In the genomic region with DNA sequence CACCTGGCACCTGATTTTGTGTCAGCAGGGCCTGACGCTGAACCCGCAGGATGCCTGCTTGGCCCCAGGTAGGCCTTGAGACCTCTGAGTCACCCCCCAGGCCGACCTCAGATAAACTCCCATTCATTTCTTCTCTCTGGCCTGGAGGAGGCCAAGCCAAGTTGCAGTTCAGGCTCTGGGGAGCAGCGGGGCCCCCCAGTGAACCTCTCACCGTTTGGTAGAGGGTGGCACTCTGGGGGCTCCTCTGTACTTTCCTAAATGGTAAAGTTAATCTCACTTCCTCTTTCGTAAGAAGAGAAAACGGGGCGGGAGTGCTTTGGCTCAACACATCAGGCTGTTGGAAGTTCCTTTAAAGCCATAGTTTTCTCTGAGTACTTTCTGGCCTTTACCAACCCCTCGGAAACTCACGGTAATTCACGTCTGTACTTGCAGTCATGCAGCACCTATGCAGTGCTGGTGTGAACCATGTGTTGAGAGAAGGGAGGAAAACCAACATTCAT, we compare ENCODE assay signal across 10 cellular contexts. TPM values are rescaled to one million over a fixed set of nuclear protein-coding genes. Genes with fewer than 3 reads are reported as not detected.
A peak's percentile ranks its signal among the peaks of the same experiment; 100 is the strongest.
DNase-seq lines count a peak whose midpoint lies in the region; ATAC-seq and TF ChIP-seq lines count a peak whose summit lies in the region.
"Had no signal": no experiment of that assay in that cellular context is flagged by ENCODE, and none has a peak within 500 bp of the region (broad histone marks: within the 10 kb centered on the region; RNA-seq: fewer than 3 reads in every experiment).

No MANE protein-coding gene starts in this region.

- no peaks in the 10 kb centered on the region for H3K9me3 ChIP-seq in tibial nerve

- CTCF ChIA-PET in activated CD8-positive, alpha-beta T cell treated with anti-CD3 and anti-CD28 coated beads for 36 hours (lab: Charles Lee): no interaction called here
- CTCF ChIA-PET in activated CD8-positive, alpha-beta T cell treated with anti-CD3 and anti-CD28 coated beads, Interleukin-2, amount 10 ng/mL, durations not matched to agents 7 days and 5 days (lab: Charles Lee): interaction anchor here (2.2 kb wide), 1 partner anchor 96 kb away, joined by 5 read pairs; no protein-coding TSS in a partner anchor

- H3K4me1 ChIP-seq in tibial nerve: peaks cover 0 to 73% (median 24%) of the 10 kb centered on the region in 4 donors

- no peaks in the 10 kb centered on the region for H3K4me1 Mint-ChIP-seq in activated CD8-positive, alpha-beta T cell treated with anti-CD3 and anti-CD28 coated beads for 36 hours (ENCODE audit: low read depth)
- no peaks in the 10 kb centered on the region for H3K4me1 Mint-ChIP-seq in activated CD8-positive, alpha-beta T cell treated with anti-CD3 and anti-CD28 coated beads, Interleukin-2, amount 10 ng/mL, durations not matched to agents 7 days and 5 days (ENCODE audit: low read depth)
- H3K4me1 Mint-ChIP-seq in activated T-cell treated with anti-CD3 and anti-CD28 coated beads, Interleukin-2, amount 50 U/mL, for 72 hours (ENCODE audit: low read depth): peaks cover 5% of the 10 kb centered on the region

- no peak for TF ChIP-seq EP300 in tibial nerve (IDR thresholded peaks at IDR 0.05)

- TF ChIP-seq POLR2A in tibial nerve (IDR thresholded peaks at IDR 0.05): no peak

- no peak for TF ChIP-seq CTCF in activated CD8-positive, alpha-beta T cell treated with anti-CD3 and anti-CD28 coated beads for 36 hours (IDR thresholded peaks at IDR 0.05)
- TF ChIP-seq CTCF in tibial nerve (IDR thresholded peaks at IDR 0.05): no peak

- peaks cover 0 to 9% (median 0%) of the 10 kb centered on the region in 3 donors for H3K36me3 ChIP-seq in tibial nerve

- no peak overlapping the region for H3K4me3 Mint-ChIP-seq in activated CD8-positive, alpha-beta T cell treated with anti-CD3 and anti-CD28 coated beads for 36 hours
- no peak overlapping the region for H3K4me3 Mint-ChIP-seq in activated CD8-positive, alpha-beta T cell treated with anti-CD3 and anti-CD28 coated beads, Interleukin-2, amount 10 ng/mL, durations not matched to agents 7 days and 5 days
- H3K4me3 Mint-ChIP-seq in activated T-cell treated with anti-CD3 and anti-CD28 coated beads, Interleukin-2, amount 50 U/mL, for 72 hours: no peak overlapping the region
- H3K4me3 Mint-ChIP-seq: central memory CD8-positive, alpha-beta T cell had no signal

- intact Hi-C loops in activated CD8-positive, alpha-beta T cell treated with anti-CD3 and anti-CD28 coated beads for 36 hours (cut with micrococcal nuclease): no loop called here

- no peaks in the 10 kb centered on the region for H3K36me3 Mint-ChIP-seq in activated CD8-positive, alpha-beta T cell treated with anti-CD3 and anti-CD28 coated beads for 36 hours (ENCODE audit: low read depth)
- H3K36me3 Mint-ChIP-seq in activated CD8-positive, alpha-beta T cell treated with anti-CD3 and anti-CD28 coated beads, Interleukin-2, amount 10 ng/mL, durations not matched to agents 7 days and 5 days (ENCODE audit: low read depth): no peaks in the 10 kb centered on the region
- H3K36me3 Mint-ChIP-seq in activated T-cell treated with anti-CD3 and anti-CD28 coated beads, Interleukin-2, amount 50 U/mL, for 72 hours (ENCODE audit: insufficient read depth in 2 of 2): no peaks in the 10 kb centered on the region

- H3K27ac ChIP-seq in tibial nerve: peak overlapping the region; percentile 33 to 96 (median 84)

- no peaks in the 10 kb centered on the region for H3K27me3 ChIP-seq in tibial nerve

- ATAC-seq in activated CD8-positive, alpha-beta T cell treated with anti-CD3 and anti-CD28 coated beads for 36 hours: no peak
- no peak for ATAC-seq in activated CD8-positive, alpha-beta T cell treated with anti-CD3 and anti-CD28 coated beads, Interleukin-2, amount 10 ng/mL, durations not matched to agents 7 days and 5 days
- ATAC-seq in HG03520 (IDR thresholded peaks at IDR 0.05; ENCODE audit: unreplicated experiment) (peak; percentile 47), esophagus mucosa (peak; percentile 2)
- no peak for ATAC-seq in activated T-cell treated with anti-CD3 and anti-CD28 coated beads, Interleukin-2, amount 50 U/mL, for 72 hours (replicated peaks in 1 of 2)

- H3K27me3 Mint-ChIP-seq in activated CD8-positive, alpha-beta T cell treated with anti-CD3 and anti-CD28 coated beads for 36 hours: peaks cover 48% of the 10 kb centered on the region
- H3K27me3 Mint-ChIP-seq in activated CD8-positive, alpha-beta T cell treated with anti-CD3 and anti-CD28 coated beads, Interleukin-2, amount 10 ng/mL, durations not matched to agents 7 days and 5 days (ENCODE audit: low read depth): peaks cover 41% of the 10 kb centered on the region
- peaks cover 52% of the 10 kb centered on the region for H3K27me3 Mint-ChIP-seq in activated T-cell treated with anti-CD3 and anti-CD28 coated beads, Interleukin-2, amount 50 U/mL, for 72 hours (ENCODE audit: low read depth)

- WGBS in tibial nerve, 2 donors: 69 to 71% methylated on average over 11 of the region's 11 CpGs

- peak; percentile 11 for DNase-seq in activated CD8-positive, alpha-beta T cell treated with anti-CD3 and anti-CD28 coated beads for 36 hours
- DNase-seq in activated CD8-positive, alpha-beta T cell treated with anti-CD3 and anti-CD28 coated beads, Interleukin-2, amount 10 ng/mL, durations not matched to agents 7 days and 5 days: no peak
- DNase-seq in tibial nerve (ENCODE audit: low spot score in 2 of 2) (no peak), cerebellar nuclear complex (lab: John Stamatoyannopoulos, UW) (no peak)
- no peak for DNase-seq in activated T-cell treated with anti-CD3 and anti-CD28 coated beads, Interleukin-2, amount 50 U/mL, for 1 hour
- DNase-seq in activated T-cell treated with anti-CD3 and anti-CD28 coated beads, Interleukin-2, amount 50 U/mL, for 72 hours: no peak
- DNase-seq: stimulated activated CD4-positive, alpha-beta T cell treated with anti-CD3 and anti-CD28 coated beads, Interleukin-4, amount 100 ng/mL, for 1 hour had no signal

- H3K4me3 ChIP-seq in tibial nerve: no peak overlapping the region

- no peak overlapping the region for H3K27ac Mint-ChIP-seq in activated CD8-positive, alpha-beta T cell treated with anti-CD3 and anti-CD28 coated beads for 36 hours
- no peak overlapping the region for H3K27ac Mint-ChIP-seq in activated CD8-positive, alpha-beta T cell treated with anti-CD3 and anti-CD28 coated beads, Interleukin-2, amount 10 ng/mL, durations not matched to agents 7 days and 5 days
- no peak overlapping the region for H3K27ac Mint-ChIP-seq in activated T-cell treated with anti-CD3 and anti-CD28 coated beads, Interleukin-2, amount 50 U/mL, for 72 hours

- POLR2A ChIA-PET in activated CD8-positive, alpha-beta T cell treated with anti-CD3 and anti-CD28 coated beads for 36 hours (lab: Charles Lee): no interaction called here
- POLR2A ChIA-PET in activated CD8-positive, alpha-beta T cell treated with anti-CD3 and anti-CD28 coated beads, Interleukin-2, amount 10 ng/mL, durations not matched to agents 7 days and 5 days (lab: Charles Lee): no interaction called here

- no peaks in the 10 kb centered on the region for H3K9me3 Mint-ChIP-seq in activated CD8-positive, alpha-beta T cell treated with anti-CD3 and anti-CD28 coated beads for 36 hours
- no peaks in the 10 kb centered on the region for H3K9me3 Mint-ChIP-seq in activated CD8-positive, alpha-beta T cell treated with anti-CD3 and anti-CD28 coated beads, Interleukin-2, amount 10 ng/mL, durations not matched to agents 7 days and 5 days (ENCODE audit: insufficient read depth)
- H3K9me3 Mint-ChIP-seq in activated T-cell treated with anti-CD3 and anti-CD28 coated beads, Interleukin-2, amount 50 U/mL, for 72 hours: no peaks in the 10 kb centered on the region
- H3K9me3 Mint-ChIP-seq: central memory CD8-positive, alpha-beta T cell had no signal

RNA-seq across cellular contexts. Expression of a gene that starts 2.8 kb away (rescaled TPM):
- under 1 TPM; 0.09 TPM for total RNA-seq in activated CD8-positive, alpha-beta T cell treated with anti-CD3 and anti-CD28 coated beads for 36 hours
- not detected for total RNA-seq in activated CD8-positive, alpha-beta T cell treated with anti-CD3 and anti-CD28 coated beads, Interleukin-2, amount 10 ng/mL, durations not matched to agents 7 days and 5 days
- total RNA-seq in esophagus mucosa (15.1 TPM), tibial nerve (10 to 100 TPM; 31.7 to 53.0 (median 41.1) TPM)
- under 1 TPM; 0.05 to 0.22 TPM for total RNA-seq in activated T-cell treated with anti-CD3 and anti-CD28 coated beads, Interleukin-2, amount 50 U/mL, for 72 hours

Comparison
In these comparisons a context has a peak if more than half of its experiments do, and no peak if none do; other contexts are left out.
1. ATAC-seq: peak in HG03520 (single experiment) and esophagus mucosa (single experiment); none in activated CD8-positive, alpha-beta T cell treated with anti-CD3 and anti-CD28 coated beads for 36 hours (single experiment), activated CD8-positive, alpha-beta T cell treated with anti-CD3 and anti-CD28 coated beads, Interleukin-2, amount 10 ng/mL, durations not matched to agents 7 days and 5 days (single experiment) and activated T-cell treated with anti-CD3 and anti-CD28 coated beads, Interleukin-2, amount 50 U/mL, for 72 hours (0 of 2).
2. RNA of a gene that starts 2.8 kb away (total RNA-seq): 31.7 to 53.0 TPM in tibial nerve and 15.1 TPM in esophagus mucosa (single experiment); 0.05 to 0.22 TPM in activated T-cell treated with anti-CD3 and anti-CD28 coated beads, Interleukin-2, amount 50 U/mL, for 72 hours, 0.09 TPM in activated CD8-positive, alpha-beta T cell treated with anti-CD3 and anti-CD28 coated beads for 36 hours and not detected in activated CD8-positive, alpha-beta T cell treated with anti-CD3 and anti-CD28 coated beads, Interleukin-2, amount 10 ng/mL, durations not matched to agents 7 days and 5 days; every median in the first group is over 10 times any median in the second.